In genomic region chr16:47492428-47493357, GRCh38 we compare ENCODE assay signal across 1 cellular context.
TF ChIP-seq lines count a peak whose summit lies in the region.

No MANE protein-coding gene starts in this region.

TF ChIP-seq in HepG2, 621 proteins besides CTCF, POLR2A, EP300 and RAD21 (continued from another document and continues in another):
- TF ChIP-seq GATAD2A (CRISPR knock-in tag; IDR thresholded peaks at IDR 0.05) (peak; percentile 70), ZNF33B (CRISPR knock-in tag; IDR thresholded peaks at IDR 0.05) (peak; percentile 73; the same call in 1 of the 2 replicates), ZXDC (CRISPR knock-in tag; IDR thresholded peaks at IDR 0.05) (no peak), ZNF7 (CRISPR knock-in tag; IDR thresholded peaks at IDR 0.05) (no peak), ZNF609 (CRISPR knock-in tag; IDR thresholded peaks at IDR 0.05; ENCODE audit: borderline replicate concordance) (peak; percentile 80), ZNF782 (CRISPR knock-in tag; IDR thresholded peaks at IDR 0.05; ENCODE audit: borderline replicate concordance) (peak; percentile 27; the same call in 1 of the 2 replicates), MAFF (IDR thresholded peaks at IDR 0.05; ENCODE audit: low read depth, low read length) (peak; percentile 7; the same call in 1 of the 2 replicates), ZNF614 (CRISPR knock-in tag; IDR thresholded peaks at IDR 0.05; ENCODE audit: borderline replicate concordance) (peak; percentile 72), SMAD1 (CRISPR knock-in tag; IDR thresholded peaks at IDR 0.05; ENCODE audit: borderline replicate concordance, low read depth) (no peak), ZNF383 (CRISPR knock-in tag; IDR thresholded peaks at IDR 0.05; ENCODE audit: borderline replicate concordance) (peak; percentile 67; the same call in 1 of the 2 replicates), ISL2 (CRISPR knock-in tag; IDR thresholded peaks at IDR 0.05) (0 out of 2 replicates have a peak, but pooled peaks have one; percentile 37), MBNL3 (CRISPR knock-in tag; conservative IDR thresholded peaks at IDR 0.05) (no peak), ZNF83 (CRISPR knock-in tag; IDR thresholded peaks at IDR 0.05; ENCODE audit: borderline replicate concordance) (no peak), ZNF251 (CRISPR knock-in tag; IDR thresholded peaks at IDR 0.05) (no peak), ZNF598 (CRISPR knock-in tag; IDR thresholded peaks at IDR 0.05; ENCODE audit: borderline replicate concordance) (no peak), ZNF430 (CRISPR knock-in tag; IDR thresholded peaks at IDR 0.05) (0 out of 2 replicates have a peak, but pooled peaks have one; percentile 45), PHB2 (IDR thresholded peaks at IDR 0.05; ENCODE audit: partially characterized antibody) (no peak), HMGA1 (CRISPR knock-in tag; conservative IDR thresholded peaks at IDR 0.05) (no peak), SOX13 (IDR thresholded peaks at IDR 0.05) (no peak), SOX13 (CRISPR knock-in tag; conservative IDR thresholded peaks at IDR 0.05 in 1 of 2, IDR thresholded peaks at IDR 0.05 in 1 of 2) (peak in 1 of 2 experiments; percentile 66; a peak in 2 of 4 replicates), NAIF1 (CRISPR knock-in tag; IDR thresholded peaks at IDR 0.05; ENCODE audit: borderline replicate concordance) (no peak; the same call in 1 of the 2 replicates), HINFP (CRISPR knock-in tag; IDR thresholded peaks at IDR 0.05; ENCODE audit: low read depth) (no peak), TGIF2 (CRISPR knock-in tag; IDR thresholded peaks at IDR 0.05) (peak; percentile 65; the same call in 1 of the 2 replicates), CBFB (CRISPR knock-in tag; IDR thresholded peaks at IDR 0.05) (0 out of 2 replicates have a peak, but pooled peaks have one; percentile 29), KDM4B (CRISPR knock-in tag; IDR thresholded peaks at IDR 0.05) (no peak; the same call in 1 of the 2 replicates), RXRA (CRISPR knock-in tag; IDR thresholded peaks at IDR 0.05) (0 out of 2 replicates have a peak, but pooled peaks have one; percentile 16), ZNF574 (CRISPR knock-in tag; IDR thresholded peaks at IDR 0.05) (no peak; the same call in 1 of the 2 replicates), ZNF24 (IDR thresholded peaks at IDR 0.05) (no peak), ZNF232 (CRISPR knock-in tag; IDR thresholded peaks at IDR 0.05; ENCODE audit: borderline replicate concordance) (no peak), ZNF160 (CRISPR knock-in tag; IDR thresholded peaks at IDR 0.05) (no peak), ZGPAT (CRISPR knock-in tag; IDR thresholded peaks at IDR 0.05) (peak; percentile 69), CCAR2 (optimal IDR thresholded peaks at IDR 0.05; ENCODE audit: low read depth, low read length) (no peak), ZNF619 (CRISPR knock-in tag; IDR thresholded peaks at IDR 0.05) (no peak), MIXL1 (CRISPR knock-in tag; IDR thresholded peaks at IDR 0.05) (peak; percentile 91), ZNF607 (CRISPR knock-in tag; IDR thresholded peaks at IDR 0.05; ENCODE audit: borderline replicate concordance) (no peak), ATF6 (CRISPR knock-in tag; conservative IDR thresholded peaks at IDR 0.05) (no peak), FOSL2 (CRISPR knock-in tag; IDR thresholded peaks at IDR 0.05) (peak; percentile 62), BRCA1 (CRISPR knock-in tag; IDR thresholded peaks at IDR 0.05) (no peak), SSRP1 (CRISPR knock-in tag; IDR thresholded peaks at IDR 0.05) (peak; percentile 78; the same call in 1 of the 2 replicates)
- TF ChIP-seq, protein P1, sequence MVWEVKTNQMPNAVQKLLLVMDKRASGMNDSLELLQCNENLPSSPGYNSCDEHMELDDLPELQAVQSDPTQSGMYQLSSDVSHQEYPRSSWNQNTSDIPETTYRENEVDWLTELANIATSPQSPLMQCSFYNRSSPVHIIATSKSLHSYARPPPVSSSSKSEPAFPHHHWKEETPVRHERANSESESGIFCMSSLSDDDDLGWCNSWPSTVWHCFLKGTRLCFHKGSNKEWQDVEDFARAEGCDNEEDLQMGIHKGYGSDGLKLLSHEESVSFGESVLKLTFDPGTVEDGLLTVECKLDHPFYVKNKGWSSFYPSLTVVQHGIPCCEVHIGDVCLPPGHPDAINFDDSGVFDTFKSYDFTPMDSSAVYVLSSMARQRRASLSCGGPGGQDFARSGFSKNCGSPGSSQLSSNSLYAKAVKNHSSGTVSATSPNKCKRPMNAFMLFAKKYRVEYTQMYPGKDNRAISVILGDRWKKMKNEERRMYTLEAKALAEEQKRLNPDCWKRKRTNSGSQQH (CRISPR knock-in tag; IDR thresholded peaks at IDR 0.05; ENCODE audit: low read depth): 0 out of 2 replicates have a peak, but pooled peaks have one; percentile 71
- TF ChIP-seq, protein P2, sequence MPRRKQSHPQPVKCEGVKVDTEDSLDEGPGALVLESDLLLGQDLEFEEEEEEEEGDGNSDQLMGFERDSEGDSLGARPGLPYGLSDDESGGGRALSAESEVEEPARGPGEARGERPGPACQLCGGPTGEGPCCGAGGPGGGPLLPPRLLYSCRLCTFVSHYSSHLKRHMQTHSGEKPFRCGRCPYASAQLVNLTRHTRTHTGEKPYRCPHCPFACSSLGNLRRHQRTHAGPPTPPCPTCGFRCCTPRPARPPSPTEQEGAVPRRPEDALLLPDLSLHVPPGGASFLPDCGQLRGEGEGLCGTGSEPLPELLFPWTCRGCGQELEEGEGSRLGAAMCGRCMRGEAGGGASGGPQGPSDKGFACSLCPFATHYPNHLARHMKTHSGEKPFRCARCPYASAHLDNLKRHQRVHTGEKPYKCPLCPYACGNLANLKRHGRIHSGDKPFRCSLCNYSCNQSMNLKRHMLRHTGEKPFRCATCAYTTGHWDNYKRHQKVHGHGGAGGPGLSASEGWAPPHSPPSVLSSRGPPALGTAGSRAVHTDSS (CRISPR knock-in tag; conservative IDR thresholded peaks at IDR 0.05): no peak
- TF ChIP-seq, protein P3, sequence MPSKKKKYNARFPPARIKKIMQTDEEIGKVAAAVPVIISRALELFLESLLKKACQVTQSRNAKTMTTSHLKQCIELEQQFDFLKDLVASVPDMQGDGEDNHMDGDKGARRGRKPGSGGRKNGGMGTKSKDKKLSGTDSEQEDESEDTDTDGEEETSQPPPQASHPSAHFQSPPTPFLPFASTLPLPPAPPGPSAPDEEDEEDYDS (CRISPR knock-in tag; IDR thresholded peaks at IDR 0.05): peak; percentile 79
